Comparison of ENCODE assay signal across 8 cellular contexts in genomic region chrX:30822068-30822671, GRCh38.
DNase-seq lines count a peak whose midpoint lies in the region; ATAC-seq and TF ChIP-seq lines count a peak whose summit lies in the region.

No MANE protein-coding gene starts in this region.

- H3K27ac Mint-ChIP-seq in naive B cell = peak overlapping the region; percentile 13 to 94 (median 67)
- no peak overlapping the region for H3K27ac Mint-ChIP-seq in MCF 10A (ENCODE audit: low read depth, unreplicated experiment)

- H3K4me3 Mint-ChIP-seq in naive B cell = peak overlapping the region in 2 of 8 donors; percentile 29 to 61
- no peak overlapping the region for H3K4me3 Mint-ChIP-seq in MCF 10A (ENCODE audit: unreplicated experiment)

- H3K9me3 Mint-ChIP-seq in naive B cell (peaks cover 0 to 4% (median 0%) of the 10 kb centered on the region in 7 donors), MCF 10A (ENCODE audit: unreplicated experiment) (no peaks in the 10 kb centered on the region)

- intact Hi-C loops in MCF 10A (cut with micrococcal nuclease) = loop anchor here (2.0 kb wide), 1 partner anchor 217 kb away; no protein-coding TSS in a partner anchor

- peaks cover 11 to 24% (median 17%) of the 10 kb centered on the region in 3 donors for H3K4me1 Mint-ChIP-seq in naive B cell
- H3K4me1 Mint-ChIP-seq in MCF 10A (ENCODE audit: insufficient read depth, unreplicated experiment) = no peaks in the 10 kb centered on the region

- no TSS peak for BruUV-seq in MCF 10A (replicated peaks; lab: Mats Ljungman, UMichigan)

- no peaks in the 10 kb centered on the region for H3K36me3 Mint-ChIP-seq in naive B cell
- no peaks in the 10 kb centered on the region for H3K36me3 Mint-ChIP-seq in MCF 10A (ENCODE audit: insufficient read depth, unreplicated experiment)

- no peaks in the 10 kb centered on the region for H3K27me3 Mint-ChIP-seq in naive B cell
- H3K27me3 Mint-ChIP-seq in MCF 10A (ENCODE audit: insufficient read depth, unreplicated experiment) = no peaks in the 10 kb centered on the region

- peak; percentile 91 for ATAC-seq in GM18909 (IDR thresholded peaks at IDR 0.05; ENCODE audit: poor library complexity, unreplicated experiment)
- ATAC-seq in HG02763 (IDR thresholded peaks at IDR 0.05; ENCODE audit: unreplicated experiment) = peak; percentile 78
- peak; percentile 97 to 98 for ATAC-seq in naive B cell (ENCODE audit: low read depth in 2 of 2)

- CTCF ChIA-PET in MCF 10A (lab: Yijun Ruan, JAX) = interaction anchor here (1.8 to 1.9 kb wide), 2 partner anchors 86 to 87 kb away, joined by 7 to 17 read pairs; no protein-coding TSS in a partner anchor

- peak; percentile 25 for DNase-seq in NOMO-1 treated with DMSO at 0.1 percent for 48 hours (lab: John Stamatoyannopoulos, UW; ENCODE audit: unreplicated experiment)
- DNase-seq in naive B cell = peak; percentile 34
- DNase-seq in UCSD-AML1 (lab: John Stamatoyannopoulos, UW; ENCODE audit: unreplicated experiment) = no peak
- DNase-seq in MCF 10A (ENCODE audit: unreplicated experiment) = no peak
- no peak for DNase-seq in globus pallidus (ENCODE audit: low spot score)
- DNase-seq in activated CD8-positive, alpha-beta memory T cell treated with anti-CD3 and anti-CD28 coated beads, Interleukin-2, amount 50 U/mL, for 48 hours = no peak

- POLR2A ChIA-PET in MCF 10A (lab: Yijun Ruan, JAX) = no interaction called here

- TF ChIP-seq CTCF in MCF 10A (IDR thresholded peaks at IDR 0.05; ENCODE audit: unreplicated experiment) = no peak

Comparison
In these comparisons a context has a peak if more than half of its experiments do, and no peak if none do; other contexts are left out.
1. DNase-seq: peak in NOMO-1 treated with DMSO at 0.1 percent for 48 hours (single experiment) and naive B cell (single experiment); none in UCSD-AML1 (single experiment), MCF 10A (single experiment), globus pallidus (single experiment) and activated CD8-positive, alpha-beta memory T cell treated with anti-CD3 and anti-CD28 coated beads, Interleukin-2, amount 50 U/mL, for 48 hours (single experiment).
2. Peak in every context shown above with its lines, with median percentiles within 50 percentile points of each other: ATAC-seq.